Comparison of ENCODE assay signal across 31 cellular contexts in the genomic region with DNA sequence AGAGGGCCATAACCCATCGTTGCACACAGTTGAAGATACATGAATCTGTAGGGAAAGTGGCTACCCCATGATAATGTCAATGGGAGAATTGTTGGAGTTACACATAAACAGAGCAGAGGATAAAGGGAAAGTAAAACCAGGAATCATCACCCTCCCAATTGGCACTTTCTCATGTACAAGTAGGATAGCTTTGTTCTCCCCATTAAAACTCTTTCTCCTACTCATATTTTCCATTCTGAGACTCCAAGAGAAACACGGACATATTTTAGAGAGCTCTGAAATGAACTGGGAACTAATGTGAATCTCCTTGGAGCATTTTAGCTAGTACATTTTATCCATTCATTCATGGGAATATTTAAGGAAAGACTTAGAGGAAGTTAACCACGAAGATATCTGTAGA. TPM values are rescaled to one million over a fixed set of nuclear protein-coding genes. Genes with fewer than 3 reads are reported as not detected.
DNase-seq lines count a peak whose midpoint lies in the region; ATAC-seq, FAIRE-seq and TF ChIP-seq lines count a peak whose summit lies in the region.
"Had no signal": no experiment of that assay in that cellular context is flagged by ENCODE, and none has a peak within 500 bp of the region (broad histone marks: within the 10 kb centered on the region; RNA-seq: fewer than 3 reads in every experiment).

No MANE protein-coding gene starts in this region.

- H3K9me3 ChIP-seq in right cardiac atrium (ENCODE audit: control insufficient read depth, low read length) (no peaks in the 10 kb centered on the region), H1 (ENCODE audit: insufficient read depth in 2 of 2, low read depth in 1 of 2, low read length in 1 of 2) (no peaks in the 10 kb centered on the region)
- H3K9me3 ChIP-seq: lower lobe of right lung, right lobe of liver had no signal

- no peak overlapping the region for H4K8ac ChIP-seq in H1 (ENCODE audit: extremely low read depth, insufficient read depth, low read length)

- H3K36me3 ChIP-seq in H1 (ENCODE audit: control insufficient read depth in 2 of 4, insufficient read depth in 4 of 4, low read length in 3 of 4) = no peaks in the 10 kb centered on the region
- H3K36me3 ChIP-seq: cardiac muscle cell, lower lobe of right lung, right lobe of liver had no signal

- H3K9me3 Mint-ChIP-seq in osteocyte (ENCODE audit: unreplicated experiment) (no peaks in the 10 kb centered on the region), natural killer cell (no peaks in the 10 kb centered on the region)
- H3K9me3 Mint-ChIP-seq: activated naive CD4-positive, alpha-beta T cell treated with anti-CD3 and anti-CD28 coated beads, Interleukin-2, amount 10 ng/mL, durations not matched to agents 7 days and 5 days; H9; IgD-negative memory B cell; neural crest cell; T-cell had no signal

- H2BK5ac ChIP-seq in H1 (ENCODE audit: low read depth, low read length) = no peak overlapping the region

- FAIRE-seq in H1 (lab: Jason Lieb, UNC) = no peak
- FAIRE-seq: endometrium, GM19239, keratinocyte had no signal

- H3K27ac ChIP-seq in right cardiac atrium (ENCODE audit: low read length) (peak overlapping the region; percentile 35), H1 (ENCODE audit: low read depth, low read length) (no peak overlapping the region)
- H3K27ac ChIP-seq: cardiac muscle cell, lower lobe of right lung, right lobe of liver had no signal

- no peaks in the 10 kb centered on the region for H3K79me1 ChIP-seq in H1 (ENCODE audit: low read depth, low read length)

- H3K4me2 ChIP-seq in H1 (ENCODE audit: insufficient read depth in 1 of 2, low read depth in 2 of 2, low read length in 2 of 2) = no peak overlapping the region

- H3K4me1 ChIP-seq in right cardiac atrium (ENCODE audit: control insufficient read depth, insufficient read depth, low read length) (peaks cover 7% of the 10 kb centered on the region), H1 (replicated peaks in 1 of 4; ENCODE audit: control insufficient read depth in 3 of 4, insufficient read depth in 4 of 4, low read length in 3 of 4) (no peaks in the 10 kb centered on the region)
- H3K4me1 ChIP-seq: right lobe of liver had no signal

- no peak for TF ChIP-seq CTCF in H1 (IDR thresholded peaks at IDR 0.05; ENCODE audit: control extremely low read depth in 1 of 3, insufficient read depth in 1 of 3, low read depth in 1 of 3, low read length in 3 of 3)
- no peak for TF ChIP-seq CTCF in osteocyte (IDR thresholded peaks at IDR 0.05)
- no peak for TF ChIP-seq CTCF in natural killer cell (IDR thresholded peaks at IDR 0.05)

- peak overlapping the region; percentile 77 for H3K23ac ChIP-seq in H1 (ENCODE audit: insufficient read length)

- TF ChIP-seq POLR2A in H1 (IDR thresholded peaks at IDR 0.05; ENCODE audit: control extremely low read depth in 1 of 2, low read depth in 2 of 2, low read length in 2 of 2) = no peak

- H3K27ac Mint-ChIP-seq in osteocyte (ENCODE audit: unreplicated experiment) (peak overlapping the region; percentile 40), natural killer cell (no peak overlapping the region)
- H3K27ac Mint-ChIP-seq: activated naive CD4-positive, alpha-beta T cell treated with anti-CD3 and anti-CD28 coated beads, Interleukin-2, amount 10 ng/mL, durations not matched to agents 7 days and 5 days; IgD-negative memory B cell; T-cell had no signal

- CTCF ChIA-PET in H1 (lab: Charles Lee; ENCODE audit: partially characterized antibody) = interaction anchor here (0.8 to 1.9 kb wide), 3 partner anchors 14 to 21 kb away, joined by 3 to 5 read pairs (median 3); no protein-coding TSS in a partner anchor

- H3K4me3 Mint-ChIP-seq in osteocyte (ENCODE audit: unreplicated experiment) = no peak overlapping the region
- H3K4me3 Mint-ChIP-seq in natural killer cell = no peak overlapping the region
- H3K4me3 Mint-ChIP-seq: activated naive CD4-positive, alpha-beta T cell treated with anti-CD3 and anti-CD28 coated beads, Interleukin-2, amount 10 ng/mL, durations not matched to agents 7 days and 5 days; H9; IgD-negative memory B cell; neural crest cell; T-cell had no signal

- TF ChIP-seq EP300 in H1 (IDR thresholded peaks at IDR 0.05; ENCODE audit: borderline replicate concordance in 1 of 2, low read depth in 2 of 2, low read length in 2 of 2) = no peak

- POLR2A ChIA-PET in H1 (lab: Charles Lee; ENCODE audit: partially characterized antibody) = no interaction called here

- no peak overlapping the region for H3K4ac ChIP-seq in H1 (replicated peaks; ENCODE audit: insufficient read length, low read depth, low read length)

- H4K5ac ChIP-seq in H1 (ENCODE audit: insufficient read length, low read depth, low read length) = no peak overlapping the region

- intact Hi-C loops in right cardiac atrium (cut with DNase I) (no loop called here), left cardiac atrium (cut with DNase I) (no loop called here), natural killer cell (cut with micrococcal nuclease) (no loop called here)

- H2AK5ac ChIP-seq in H1 (ENCODE audit: low read depth, low read length) = no peak overlapping the region

- no peak overlapping the region for H2BK15ac ChIP-seq in H1 (ENCODE audit: low read length)

- no peak for TF ChIP-seq RAD21 in H1 (IDR thresholded peaks at IDR 0.05 in 1 of 2, conservative IDR thresholded peaks at IDR 0.05 in 1 of 2; ENCODE audit: low read depth in 2 of 2, low read length in 2 of 2)

- H3K56ac ChIP-seq in H1 (replicated peaks; ENCODE audit: insufficient read length, low read depth, low read length) = no peak overlapping the region

- no peaks in the 10 kb centered on the region for H3K23me2 ChIP-seq in H1 (ENCODE audit: low read depth, low read length)

- no peak overlapping the region for H2AFZ ChIP-seq in H1 (ENCODE audit: low read length)

- no peak overlapping the region for H3K14ac ChIP-seq in H1 (ENCODE audit: insufficient read length)

- H3K4me3 ChIP-seq in right cardiac atrium (ENCODE audit: low read length) (no peak overlapping the region), H1 (ENCODE audit: extremely low read depth in 1 of 4, insufficient read depth in 2 of 4, low read depth in 3 of 4, low read length in 4 of 4) (no peak overlapping the region)
- H3K4me3 ChIP-seq: cardiac muscle cell, lower lobe of right lung, right lobe of liver had no signal

- no peaks in the 10 kb centered on the region for H3K79me2 ChIP-seq in H1 (ENCODE audit: control insufficient read depth in 1 of 2, insufficient read depth in 2 of 2, low read length in 2 of 2)

- 37% methylated on average over 3 of the region's 3 CpGs for WGBS in right cardiac atrium
- 93% methylated on average over 3 of the region's 3 CpGs; no CpG with 5 or more reads in 1 of the 2 experiments for WGBS in H1 (ENCODE audit: extremely low coverage in 1 of 2, insufficient coverage in 1 of 2, insufficient read length in 1 of 2, insufficient replicate concordance in 2 of 2, low coverage in 1 of 2, low lambda C conversion rate in 2 of 2, missing lambda C conversion rate in 1 of 2), 2 experiments

- H2BK12ac ChIP-seq in H1 (ENCODE audit: low read depth, low read length) = no peak overlapping the region

- no peaks in the 10 kb centered on the region for H3K27me3 Mint-ChIP-seq in osteocyte (ENCODE audit: unreplicated experiment)
- peaks cover 0 to 2% of the 10 kb centered on the region in 2 donors for H3K27me3 Mint-ChIP-seq in natural killer cell (ENCODE audit: low read depth in 2 of 2)
- H3K27me3 Mint-ChIP-seq: IgD-negative memory B cell, T-cell had no signal

- no peak overlapping the region for H3K18ac ChIP-seq in H1 (ENCODE audit: extremely low read depth, low read length)

- no peaks in the 10 kb centered on the region for H4K20me1 ChIP-seq in H1 (replicated peaks in 1 of 2; ENCODE audit: control insufficient read depth in 1 of 2, insufficient read depth in 2 of 2, low read length in 2 of 2)

- ATAC-seq in right cardiac atrium = peak; percentile 23 to 47
- no peak for ATAC-seq in left cardiac atrium
- no peak for ATAC-seq in natural killer cell
- no peak for ATAC-seq in HG03457 (IDR thresholded peaks at IDR 0.05; ENCODE audit: unreplicated experiment)
- ATAC-seq: lower lobe of right lung, PC-3, right lobe of liver, T-cell had no signal

- H3K36me3 Mint-ChIP-seq in osteocyte (ENCODE audit: unreplicated experiment) (no peaks in the 10 kb centered on the region), natural killer cell (no peaks in the 10 kb centered on the region)
- H3K36me3 Mint-ChIP-seq: activated naive CD4-positive, alpha-beta T cell treated with anti-CD3 and anti-CD28 coated beads, Interleukin-2, amount 10 ng/mL, durations not matched to agents 7 days and 5 days; IgD-negative memory B cell; T-cell had no signal

- no peak overlapping the region for H2BK120ac ChIP-seq in H1 (replicated peaks; ENCODE audit: low read depth, low read length)

- H2BK20ac ChIP-seq in H1 (ENCODE audit: low read length) = no peak overlapping the region

- H3K9ac ChIP-seq in H1 (replicated peaks in 1 of 4; ENCODE audit: extremely low read depth in 1 of 4, low read depth in 3 of 4, low read length in 3 of 4) = no peak overlapping the region

- DNase-seq in right cardiac atrium = no peak
- DNase-seq in left cardiac atrium = no peak
- no peak for DNase-seq in H1 (ENCODE audit: low read depth in 1 of 2, low spot score in 2 of 2)
- DNase-seq in osteocyte (ENCODE audit: extremely low spot score, unreplicated experiment) = no peak
- no peak for DNase-seq in natural killer cell
- no peak for DNase-seq in SK-N-DZ (ENCODE audit: low spot score)
- DNase-seq: ACHN; activated CD4-positive, alpha-beta T cell treated with anti-CD3 and anti-CD28 coated beads, Interleukin-2, amount 50 U/mL, for 48 hours; activated CD4-positive, CD25-positive, alpha-beta regulatory T cell; activated naive CD4-positive, alpha-beta T cell treated with anti-CD3 and anti-CD28 coated beads, Interleukin-2, amount 10 ng/mL, durations not matched to agents 7 days and 5 days; GDM1; glutamatergic neuron; H9; lower lobe of right lung; NCI-H1092; NCI-H187 treated with DMSO at 0.1 percent for 48 hours; NCI-H2171 treated with DMSO at 0.1 percent for 48 hours; NCI-H524; NK-92 treated with Interleukin-12 subunit alpha and Interleukin-12 subunit beta, amount 100 ng/mL, for 24 hours; PC-3; right lobe of liver; SHP77; stimulated activated naive CD4-positive, alpha-beta T cell; T-cell had no signal

- no peak overlapping the region for H4K91ac ChIP-seq in H1 (replicated peaks; ENCODE audit: insufficient read length, low read length)

- H3K4me1 Mint-ChIP-seq in osteocyte (ENCODE audit: unreplicated experiment) (peaks cover 51% of the 10 kb centered on the region), natural killer cell (peaks cover 6 to 9% of the 10 kb centered on the region in 2 donors)
- H3K4me1 Mint-ChIP-seq: activated naive CD4-positive, alpha-beta T cell treated with anti-CD3 and anti-CD28 coated beads, Interleukin-2, amount 10 ng/mL, durations not matched to agents 7 days and 5 days; neural crest cell; T-cell had no signal

- no peaks in the 10 kb centered on the region for H3K27me3 ChIP-seq in right cardiac atrium (ENCODE audit: control insufficient read depth, insufficient read depth)
- H3K27me3 ChIP-seq in H1 (replicated peaks in 1 of 4; ENCODE audit: control insufficient read depth in 3 of 4, extremely low read depth in 1 of 4, insufficient read depth in 3 of 4, low read length in 3 of 4) = no peaks in the 10 kb centered on the region; a peak in 1 of 7 replicates
- H3K27me3 ChIP-seq: cardiac muscle cell, right lobe of liver had no signal

RNA-seq across cellular contexts. Expression of a gene that starts 17.2 kb away (rescaled TPM):
- 1 to 10 TPM; 3.0 to 6.7 (median 4.9) TPM for total RNA-seq in right cardiac atrium
- 6.2 TPM for polyA plus RNA-seq in right cardiac atrium
- total RNA-seq in left cardiac atrium = 1 to 10 TPM; 2.5 to 5.9 TPM
- total RNA-seq in H1 (2021; fragmentation: NEBNext Ultra II Directional; extraction: Animal tissue kit (Norgen Biotek cat#: 25700)) = 3.0 and 3.3 TPM in 2 replicates
- 2.2 and 3.0 TPM in 2 replicates for polyA plus RNA-seq in H1 (2011; rRNA removed)
- polyA plus RNA-seq in H1 (2011; cell fraction: cytosol; rRNA removed) = 4.0 TPM
- polyA plus RNA-seq in H1 (2011; cell fraction: nucleus; rRNA removed) = 2.7 TPM
- 2.5 to 5.7 TPM (median 3.1 TPM) in 4 replicates for polyA plus RNA-seq in H1 (2012, experiment 1 of 2)
- polyA plus RNA-seq in H1 (2012, experiment 2 of 2) = 0.26 TPM
- 7.5 TPM for polyA plus RNA-seq in H1 (2013, experiment 1 of 2)
- polyA plus RNA-seq in H1 (2013, experiment 2 of 2) = 7.3 TPM
- polyA minus RNA-seq in H1 (2011; rRNA and poly(A)+ RNA removed) = 2.8 and 4.5 TPM in 2 replicates
- polyA minus RNA-seq in H1 (2011; cell fraction: cytosol; rRNA and poly(A)+ RNA removed) = 0.73 TPM
- 2.2 TPM for polyA minus RNA-seq in H1 (2011; cell fraction: nucleus; rRNA and poly(A)+ RNA removed)
- total RNA-seq in osteocyte = 12.4 and 12.5 TPM in 2 replicates
- under 1 TPM in 1 of 3 donors, not detected in 2; 0.63 TPM for total RNA-seq in natural killer cell
- 2.1 and 2.2 TPM in 2 replicates for polyA plus RNA-seq in SK-N-DZ (2014; cell fraction: cytosol; rRNA removed)
- 3.3 and 3.5 TPM in 2 replicates for polyA plus RNA-seq in SK-N-DZ (2014; cell fraction: nucleus; rRNA removed)
- polyA plus RNA-seq: IgD-negative memory B cell had no signal

Comparison
In these comparisons a context has a peak if more than half of its experiments do, and no peak if none do; other contexts are left out.
1. ATAC-seq: peak in right cardiac atrium (2 of 2); none in left cardiac atrium (0 of 2), natural killer cell (0 of 3) and HG03457 (single experiment).